22 cellular contexts compared by ENCODE assay signal in the genomic region with DNA sequence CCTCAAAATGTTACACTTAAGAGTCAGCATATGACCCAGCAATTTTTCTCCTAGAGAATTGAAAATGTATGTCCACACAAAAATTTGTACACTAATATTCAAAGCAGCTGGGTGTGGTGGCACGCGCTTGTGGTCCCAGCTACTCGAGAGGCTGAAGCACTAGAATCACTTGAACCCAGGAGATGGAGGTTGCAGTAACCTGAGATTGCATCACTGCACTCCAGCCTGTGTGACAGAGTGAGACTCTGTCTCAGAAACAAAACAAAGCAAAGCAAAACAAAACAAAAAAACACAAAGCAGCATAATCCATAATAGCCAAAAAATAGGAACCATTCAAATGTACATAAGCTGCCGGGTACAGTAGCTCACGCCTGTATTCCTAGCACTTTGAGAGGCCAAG. TPM values are rescaled to one million over a fixed set of nuclear protein-coding genes. Genes with fewer than 3 reads are reported as not detected.
DNase-seq lines count a peak whose midpoint lies in the region; ATAC-seq and TF ChIP-seq lines count a peak whose summit lies in the region.
"Had no signal": no experiment of that assay in that cellular context is flagged by ENCODE, and none has a peak within 500 bp of the region (broad histone marks: within the 10 kb centered on the region; RNA-seq: fewer than 3 reads in every experiment).

No MANE protein-coding gene starts in this region.

- peaks cover 6% of the 10 kb centered on the region for H3K36me3 ChIP-seq in GM23338 (ENCODE audit: insufficient read depth)
- H3K36me3 ChIP-seq in MG63 = peaks cover 10% of the 10 kb centered on the region
- H3K36me3 ChIP-seq in vagina = no peaks in the 10 kb centered on the region
- H3K36me3 ChIP-seq: thyroid gland had no signal

- peak overlapping the region; percentile 98 for H3K27ac Mint-ChIP-seq in T-helper 2 cell treated with Interferon-gamma antibody and Interleukin-4, amounts not matched to agents 5 μg/mL and 100 μg/mL, for 36 hours
- no peak overlapping the region for H3K27ac Mint-ChIP-seq in GM23338
- peak overlapping the region; percentile 62 to 99 for H3K27ac Mint-ChIP-seq in activated naive CD4-positive, alpha-beta T cell treated with anti-CD3 and anti-CD28 coated beads, Interleukin-2, amount 50 U/mL, for 72 hours
- peak overlapping the region; percentile 96 to 99 for H3K27ac Mint-ChIP-seq in natural killer cell treated with Interleukin-12 subunit alpha and Interleukin-12 subunit beta and Interleukin-15 and Interleukin-18, amount 100 ng/mL, for 72 hours

- H3K27ac ChIP-seq in GM23338 (ENCODE audit: low read depth) (no peak overlapping the region), vagina (no peak overlapping the region)
- H3K27ac ChIP-seq: C4-2B, coronary artery, SK-N-MC, thyroid gland had no signal

- no peaks in the 10 kb centered on the region for H3K9me3 Mint-ChIP-seq in T-helper 2 cell treated with Interferon-gamma antibody and Interleukin-4, amounts not matched to agents 5 μg/mL and 100 μg/mL, for 36 hours
- peaks cover 18% of the 10 kb centered on the region for H3K9me3 Mint-ChIP-seq in GM23338
- no peaks in the 10 kb centered on the region for H3K9me3 Mint-ChIP-seq in activated naive CD4-positive, alpha-beta T cell treated with anti-CD3 and anti-CD28 coated beads, Interleukin-2, amount 50 U/mL, for 72 hours
- no peaks in the 10 kb centered on the region for H3K9me3 Mint-ChIP-seq in natural killer cell treated with Interleukin-12 subunit alpha and Interleukin-12 subunit beta and Interleukin-15 and Interleukin-18, amount 100 ng/mL, for 72 hours

- TF ChIP-seq POLR2A in vagina (IDR thresholded peaks at IDR 0.05) = no peak

- no peak for DNase-seq in T-helper 2 cell treated with Interferon-gamma antibody and Interleukin-4, amounts not matched to agents 5 μg/mL and 100 μg/mL, for 36 hours (ENCODE audit: low spot score)
- DNase-seq in T-helper 2 cell (no peak), GM23338 (ENCODE audit: low spot score) (no peak), MG63 (no peak), vagina (ENCODE audit: extremely low spot score in 2 of 2) (no peak)
- no peak for DNase-seq in activated naive CD4-positive, alpha-beta T cell treated with anti-CD3 and anti-CD28 coated beads, Interleukin-2, amount 50 U/mL, for 72 hours (ENCODE audit: low spot score in 2 of 2)
- no peak for DNase-seq in natural killer cell treated with Interleukin-12 subunit alpha and Interleukin-12 subunit beta and Interleukin-15 and Interleukin-18, amount 100 ng/mL, for 72 hours (ENCODE audit: low spot score)
- DNase-seq: 8988T; anterior cingulate cortex; EL; erythroblast; GOT3; mammary epithelial cell; NCI-H1694 treated with DMSO at 0.1 percent for 48 hours; NCI-H524; OCI-M1; stimulated activated CD4-positive, alpha-beta T cell treated with anti-CD3 and anti-CD28 coated beads, Interleukin-2, amount 100 ng/mL, for 48 hours had no signal

- no peak overlapping the region for H3K4me3 ChIP-seq in GM23338
- no peak overlapping the region for H3K4me3 ChIP-seq in MG63
- no peak overlapping the region for H3K4me3 ChIP-seq in vagina
- H3K4me3 ChIP-seq: thyroid gland had no signal

- H3K27me3 Mint-ChIP-seq in T-helper 2 cell treated with Interferon-gamma antibody and Interleukin-4, amounts not matched to agents 5 μg/mL and 100 μg/mL, for 36 hours (ENCODE audit: low read depth) = no peaks in the 10 kb centered on the region
- H3K27me3 Mint-ChIP-seq in GM23338 (ENCODE audit: insufficient read depth, low read depth, poor library complexity) = peaks cover 2% of the 10 kb centered on the region
- no peaks in the 10 kb centered on the region for H3K27me3 Mint-ChIP-seq in natural killer cell treated with Interleukin-12 subunit alpha and Interleukin-12 subunit beta and Interleukin-15 and Interleukin-18, amount 100 ng/mL, for 72 hours

- peaks cover 22% of the 10 kb centered on the region for H3K4me1 Mint-ChIP-seq in T-helper 2 cell treated with Interferon-gamma antibody and Interleukin-4, amounts not matched to agents 5 μg/mL and 100 μg/mL, for 36 hours (ENCODE audit: low read depth)
- peaks cover 14% of the 10 kb centered on the region for H3K4me1 Mint-ChIP-seq in GM23338
- H3K4me1 Mint-ChIP-seq in natural killer cell treated with Interleukin-12 subunit alpha and Interleukin-12 subunit beta and Interleukin-15 and Interleukin-18, amount 100 ng/mL, for 72 hours (ENCODE audit: low read depth in 2 of 2) = peaks cover 27 to 30% of the 10 kb centered on the region in 2 donors

- intact Hi-C loops in vagina (cut with DNase I) = no loop called here

- no peak for ATAC-seq in GM23338
- ATAC-seq in activated naive CD4-positive, alpha-beta T cell treated with anti-CD3 and anti-CD28 coated beads, Interleukin-2, amount 50 U/mL, for 72 hours = no peak
- no peak for ATAC-seq in natural killer cell treated with Interleukin-12 subunit alpha and Interleukin-12 subunit beta and Interleukin-15 and Interleukin-18, amount 100 ng/mL, for 72 hours
- no peak for ATAC-seq in HG02852 (IDR thresholded peaks at IDR 0.05; ENCODE audit: unreplicated experiment)

- peaks cover 25% of the 10 kb centered on the region for H3K36me3 Mint-ChIP-seq in T-helper 2 cell treated with Interferon-gamma antibody and Interleukin-4, amounts not matched to agents 5 μg/mL and 100 μg/mL, for 36 hours (ENCODE audit: low read depth)
- peaks cover 36% of the 10 kb centered on the region for H3K36me3 Mint-ChIP-seq in GM23338 (ENCODE audit: low read depth)
- H3K36me3 Mint-ChIP-seq in activated naive CD4-positive, alpha-beta T cell treated with anti-CD3 and anti-CD28 coated beads, Interleukin-2, amount 50 U/mL, for 72 hours = peaks cover 19 to 48% of the 10 kb centered on the region in 2 donors
- H3K36me3 Mint-ChIP-seq in natural killer cell treated with Interleukin-12 subunit alpha and Interleukin-12 subunit beta and Interleukin-15 and Interleukin-18, amount 100 ng/mL, for 72 hours = peaks cover 10% of the 10 kb centered on the region

- peaks cover 5% of the 10 kb centered on the region; the same call in 1 of the 2 replicates for H3F3A ChIP-seq in GM23338 (replicated peaks; ENCODE audit: low read depth)

- no peak overlapping the region for H3K4me2 ChIP-seq in GM23338

- H3K4me3 Mint-ChIP-seq in T-helper 2 cell treated with Interferon-gamma antibody and Interleukin-4, amounts not matched to agents 5 μg/mL and 100 μg/mL, for 36 hours = peak overlapping the region; percentile 97
- H3K4me3 Mint-ChIP-seq in GM23338 = peak overlapping the region; percentile 99; the same call in 2 of the 3 replicates
- peak overlapping the region; percentile 98 for H3K4me3 Mint-ChIP-seq in natural killer cell treated with Interleukin-12 subunit alpha and Interleukin-12 subunit beta and Interleukin-15 and Interleukin-18, amount 100 ng/mL, for 72 hours

- peaks cover 9% of the 10 kb centered on the region for H4K20me1 ChIP-seq in GM23338 (replicated peaks; ENCODE audit: insufficient read depth)

- H3K9me3 ChIP-seq in MG63 = no peaks in the 10 kb centered on the region
- no peaks in the 10 kb centered on the region for H3K9me3 ChIP-seq in vagina
- H3K9me3 ChIP-seq: thyroid gland had no signal

- H3K79me2 ChIP-seq in GM23338 (replicated peaks; ENCODE audit: insufficient read depth) = peaks cover 32% of the 10 kb centered on the region

- no peaks in the 10 kb centered on the region for H3K27me3 ChIP-seq in GM23338 (ENCODE audit: insufficient read depth)
- H3K27me3 ChIP-seq in MG63 = no peaks in the 10 kb centered on the region
- no peaks in the 10 kb centered on the region for H3K27me3 ChIP-seq in vagina
- H3K27me3 ChIP-seq: thyroid gland had no signal

- H2AFZ ChIP-seq in GM23338 = no peak overlapping the region

- peaks cover 10% of the 10 kb centered on the region for H3K9me2 ChIP-seq in GM23338 (ENCODE audit: insufficient read depth)

- H3K4me1 ChIP-seq in GM23338 (ENCODE audit: insufficient read depth) (0 out of 2 replicates have a peak, but pooled peaks cover 9% of the 10 kb centered on the region), vagina (peaks cover 19% of the 10 kb centered on the region)

- no peak for TF ChIP-seq CTCF in GM23338 (conservative IDR thresholded peaks at IDR 0.05; ENCODE audit: low read depth in 2 of 2)
- TF ChIP-seq CTCF in vagina (IDR thresholded peaks at IDR 0.05) = no peak

TF ChIP-seq in GM23338, 12 proteins besides CTCF, POLR2A, EP300 and RAD21 (continues in another document):
- TF ChIP-seq ZNF114 (CRISPR knock-in tag; IDR thresholded peaks at IDR 0.05) = no peak

RNA-seq across cellular contexts. Expression of a gene that starts 1.6 kb away (rescaled TPM):
- total RNA-seq in GM23338 (2014; rRNA removed; shearing (Covaris generic)) = 73.5 and 97.2 TPM in 2 replicates
- polyA plus RNA-seq in GM23338 (2016; fragmentation: Nextera tagmentation; extraction: Ambion mirVana) = 141 and 157 TPM in 2 replicates
- 10 to 100 TPM; 33.1 to 41.7 TPM for total RNA-seq in activated naive CD4-positive, alpha-beta T cell treated with anti-CD3 and anti-CD28 coated beads, Interleukin-2, amount 50 U/mL, for 72 hours
- 10 to 100 TPM; 39.0 to 49.2 TPM for total RNA-seq in natural killer cell treated with Interleukin-12 subunit alpha and Interleukin-12 subunit beta and Interleukin-15 and Interleukin-18, amount 100 ng/mL, for 72 hours
- total RNA-seq in MG63 (2014; rRNA removed; shearing (Covaris generic); ENCODE audit: low replicate concordance) = 51.4 and 105 TPM in 2 replicates
- 11.0 TPM for total RNA-seq in vagina

RNA-seq across cellular contexts. Expression of a gene that starts 21.7 kb away (rescaled TPM):
- 41.2 and 44.9 TPM in 2 replicates for total RNA-seq in GM23338 (2014; rRNA removed; shearing (Covaris generic))
- polyA plus RNA-seq in GM23338 (2016; fragmentation: Nextera tagmentation; extraction: Ambion mirVana) = 221 and 245 TPM in 2 replicates
- total RNA-seq in activated naive CD4-positive, alpha-beta T cell treated with anti-CD3 and anti-CD28 coated beads, Interleukin-2, amount 50 U/mL, for 72 hours = 10 to 100 TPM; 72.0 to 85.7 TPM
- total RNA-seq in natural killer cell treated with Interleukin-12 subunit alpha and Interleukin-12 subunit beta and Interleukin-15 and Interleukin-18, amount 100 ng/mL, for 72 hours = 100 to 1,000 TPM in 1 of 2 donors, 10 to 100 TPM in 1; 98.5 to 109 TPM
- total RNA-seq in MG63 (2014; rRNA removed; shearing (Covaris generic); ENCODE audit: low replicate concordance) = 22.3 and 68.3 TPM in 2 replicates
- 25.5 TPM for total RNA-seq in vagina
